ENCODE assay signal across 7 cellular contexts in genomic region chr15:76330281-76330680, GRCh38. TPM values are rescaled to one million over a fixed set of nuclear protein-coding genes. Genes with fewer than 3 reads are reported as not detected.
DNase-seq lines count a peak whose midpoint lies in the region; ATAC-seq and TF ChIP-seq lines count a peak whose summit lies in the region.

No MANE protein-coding gene starts in this region.

- ATAC-seq in GM21717 (IDR thresholded peaks at IDR 0.05; ENCODE audit: unreplicated experiment) (no peak), natural killer cell (no peak)

- TF ChIP-seq POLR2A in erythroblast (IDR thresholded peaks at IDR 0.05; ENCODE audit: low read length), result no peak

- H3K9me3 Mint-ChIP-seq in osteocyte (ENCODE audit: unreplicated experiment), result no peaks in the 10 kb centered on the region
- no peaks in the 10 kb centered on the region for H3K9me3 Mint-ChIP-seq in natural killer cell

- H3K4me3 Mint-ChIP-seq in osteocyte (ENCODE audit: unreplicated experiment) (no peak overlapping the region), natural killer cell (no peak overlapping the region)

- H3K4me1 Mint-ChIP-seq in osteocyte (ENCODE audit: unreplicated experiment) (peaks cover 3% of the 10 kb centered on the region), natural killer cell (peaks cover 3 to 8% of the 10 kb centered on the region in 2 donors)

- peaks cover 71% of the 10 kb centered on the region for H3K27me3 Mint-ChIP-seq in osteocyte (ENCODE audit: unreplicated experiment)
- H3K27me3 Mint-ChIP-seq in natural killer cell (ENCODE audit: low read depth in 2 of 2), result peaks cover 60 to 68% of the 10 kb centered on the region in 2 donors

- H3K27ac Mint-ChIP-seq in osteocyte (ENCODE audit: unreplicated experiment) (no peak overlapping the region), natural killer cell (no peak overlapping the region)

- peak; percentile 18 for TF ChIP-seq CTCF in GM20000 (IDR thresholded peaks at IDR 0.05; ENCODE audit: extremely low read depth, missing control alignments)
- TF ChIP-seq CTCF in osteocyte (IDR thresholded peaks at IDR 0.05), result peak; percentile 68
- TF ChIP-seq CTCF in natural killer cell (IDR thresholded peaks at IDR 0.05), result no peak

- H3K36me3 Mint-ChIP-seq in osteocyte (ENCODE audit: unreplicated experiment) (no peaks in the 10 kb centered on the region), natural killer cell (no peaks in the 10 kb centered on the region)

- intact Hi-C loops in posterior vena cava (cut with DNase I) (loop anchor here in 1 of 2 donors (5.0 kb wide), 1 partner anchor 138 kb away; no protein-coding TSS in a partner anchor), natural killer cell (cut with micrococcal nuclease) (no loop called here)

- DNase-seq in GM20000 (ENCODE audit: low spot score), result no peak
- DNase-seq in NCI-H69 (lab: John Stamatoyannopoulos, UW), result peak; percentile 57
- peak; percentile 34 to 46 for DNase-seq in erythroblast (lab: John Stamatoyannopoulos, UW)
- peak; percentile 85 for DNase-seq in osteocyte (ENCODE audit: extremely low spot score, unreplicated experiment)
- DNase-seq in posterior vena cava (ENCODE audit: low spot score), result no peak
- DNase-seq in natural killer cell, result no peak

RNA-seq across cellular contexts. Expression of gene ISL2, which starts 6.3 kb away (rescaled TPM):
- total RNA-seq in osteocyte (not detected in 2 replicates), posterior vena cava (not detected), natural killer cell (not detected)

RNA-seq across cellular contexts. Expression of gene ETFA, which starts 19.0 kb away (rescaled TPM):
- total RNA-seq in osteocyte (98.2 and 102 TPM in 2 replicates), posterior vena cava (10 to 100 TPM; 68.6 to 98.4 TPM), natural killer cell (10 to 100 TPM; 71.9 to 93.1 (median 79.8) TPM)

Comparison
In these comparisons a context has a peak if more than half of its experiments do, and no peak if none do; other contexts are left out.
1. DNase-seq: peak in NCI-H69 (single experiment), erythroblast (2 of 2) and osteocyte (single experiment); none in GM20000 (single experiment), posterior vena cava (single experiment) and natural killer cell (single experiment).